ENCODE assay signal across 8 cellular contexts in the genomic region with DNA sequence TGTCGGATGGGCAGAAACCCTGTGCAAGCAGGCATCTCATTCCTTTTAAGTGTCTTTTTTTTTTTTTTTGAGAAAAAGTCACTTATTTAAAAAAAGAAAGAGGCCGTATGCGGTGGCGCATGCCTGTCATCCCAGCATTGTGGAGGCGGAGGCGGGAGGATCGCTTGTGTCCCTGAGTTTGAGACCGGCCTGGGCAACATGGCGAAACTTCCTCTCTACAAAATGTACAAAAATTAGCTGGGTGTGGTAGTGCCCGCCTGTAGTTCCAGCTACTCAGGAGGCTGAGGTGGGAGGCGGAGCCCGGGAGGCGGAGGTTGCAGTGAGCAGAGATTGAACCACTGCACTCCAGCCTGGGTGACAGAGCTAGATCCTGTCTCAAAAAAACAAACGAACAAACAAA. TPM values are rescaled to one million over a fixed set of nuclear protein-coding genes. Genes with fewer than 3 reads are reported as not detected.
DNase-seq lines count a peak whose midpoint lies in the region; ATAC-seq, FAIRE-seq and TF ChIP-seq lines count a peak whose summit lies in the region.

No MANE protein-coding gene starts in this region.

- peaks cover 51% of the 10 kb centered on the region for H3K4me1 Mint-ChIP-seq in activated T-cell treated with anti-CD3 and anti-CD28 coated beads, Interleukin-2, amount 50 U/mL, for 72 hours (ENCODE audit: low read depth)
- peaks cover 46% of the 10 kb centered on the region for H3K4me1 Mint-ChIP-seq in activated naive CD8-positive, alpha-beta T cell (ENCODE audit: low read depth)
- H3K4me1 Mint-ChIP-seq in stimulated activated naive CD8-positive, alpha-beta T cell treated with anti-CD3 and anti-CD28 coated beads, Interleukin-15, amount 100 ng/mL, for 72 hours, result peaks cover 56% of the 10 kb centered on the region

- H3K9me3 Mint-ChIP-seq in activated T-cell treated with anti-CD3 and anti-CD28 coated beads, Interleukin-2, amount 50 U/mL, for 72 hours, result no peaks in the 10 kb centered on the region
- no peaks in the 10 kb centered on the region for H3K9me3 Mint-ChIP-seq in activated naive CD8-positive, alpha-beta T cell (ENCODE audit: low read depth)
- H3K9me3 Mint-ChIP-seq in stimulated activated naive CD8-positive, alpha-beta T cell treated with anti-CD3 and anti-CD28 coated beads, Interleukin-15, amount 100 ng/mL, for 72 hours, result no peaks in the 10 kb centered on the region

- no peak for FAIRE-seq in kidney (lab: Jason Lieb, UNC)

- H3K4me3 ChIP-seq in kidney (ENCODE audit: low read length in 2 of 2) (peak overlapping the region; percentile 88 to 91), tibial nerve (peak overlapping the region; percentile 46 to 95 (median 74))

- H3K27ac ChIP-seq in kidney (ENCODE audit: low read depth in 2 of 2, low read length in 2 of 2) (peak overlapping the region in 1 of 2 donors; percentile 41), tibial nerve (peak overlapping the region in 3 of 4 donors; percentile 71 to 89 (median 78))

- peaks cover 4 to 6% of the 10 kb centered on the region in 2 donors for H3K36me3 Mint-ChIP-seq in activated T-cell treated with anti-CD3 and anti-CD28 coated beads, Interleukin-2, amount 50 U/mL, for 72 hours (ENCODE audit: insufficient read depth in 2 of 2)
- H3K36me3 Mint-ChIP-seq in activated naive CD8-positive, alpha-beta T cell, result no peaks in the 10 kb centered on the region

- no peak for DNase-seq in activated T-cell treated with anti-CD3 and anti-CD28 coated beads, Interleukin-2, amount 50 U/mL, for 72 hours
- no peak for DNase-seq in activated T-cell treated with anti-CD3 and anti-CD28 coated beads for 4 hours
- DNase-seq in kidney, result no peak
- no peak for DNase-seq in tibial nerve (ENCODE audit: low spot score in 2 of 2)
- no peak for DNase-seq in stimulated activated naive CD8-positive, alpha-beta T cell treated with anti-CD3 and anti-CD28 coated beads, Interleukin-15, amount 100 ng/mL, for 72 hours

- TF ChIP-seq POLR2A in tibial nerve (IDR thresholded peaks at IDR 0.05), result no peak

- no peak for TF ChIP-seq CTCF in kidney (IDR thresholded peaks at IDR 0.05; ENCODE audit: borderline replicate concordance, extremely low read depth, insufficient read depth)
- TF ChIP-seq CTCF in tibial nerve (IDR thresholded peaks at IDR 0.05), result no peak

- no peaks in the 10 kb centered on the region for H3K27me3 ChIP-seq in tibial nerve

- intact Hi-C loops in kidney (cut with DNase I), result no loop called here

- H3K4me1 ChIP-seq in kidney (ENCODE audit: control insufficient read depth in 1 of 2, insufficient read depth in 1 of 2, low read depth in 1 of 2, low read length in 2 of 2) (peaks cover 11 to 26% of the 10 kb centered on the region in 2 donors), tibial nerve (peaks cover 0 to 67% (median 13%) of the 10 kb centered on the region in 4 donors)

- TF ChIP-seq EP300 in tibial nerve (IDR thresholded peaks at IDR 0.05), result no peak

- H3K4me3 Mint-ChIP-seq in activated T-cell treated with anti-CD3 and anti-CD28 coated beads, Interleukin-2, amount 50 U/mL, for 72 hours, result peak overlapping the region; percentile 91 to 99
- H3K4me3 Mint-ChIP-seq in activated naive CD8-positive, alpha-beta T cell, result peak overlapping the region; percentile 97
- H3K4me3 Mint-ChIP-seq in stimulated activated naive CD8-positive, alpha-beta T cell treated with anti-CD3 and anti-CD28 coated beads, Interleukin-15, amount 100 ng/mL, for 72 hours, result peak overlapping the region in 1 of 2 donors; percentile 93

- H3K9me3 ChIP-seq in kidney (ENCODE audit: control insufficient read depth in 1 of 2, low read length in 2 of 2) (no peaks in the 10 kb centered on the region), tibial nerve (no peaks in the 10 kb centered on the region)

- no peak for ATAC-seq in activated T-cell treated with anti-CD3 and anti-CD28 coated beads, Interleukin-2, amount 50 U/mL, for 72 hours (replicated peaks in 1 of 2)
- no peak for ATAC-seq in HG02870 (IDR thresholded peaks at IDR 0.05; ENCODE audit: unreplicated experiment)
- no peak for ATAC-seq in stimulated activated naive CD8-positive, alpha-beta T cell treated with anti-CD3 and anti-CD28 coated beads, Interleukin-15, amount 100 ng/mL, for 72 hours
- no peak for ATAC-seq in HG02884 (IDR thresholded peaks at IDR 0.05; ENCODE audit: unreplicated experiment)

- H3K27ac Mint-ChIP-seq in activated T-cell treated with anti-CD3 and anti-CD28 coated beads, Interleukin-2, amount 50 U/mL, for 72 hours, result no peak overlapping the region
- no peak overlapping the region for H3K27ac Mint-ChIP-seq in activated naive CD8-positive, alpha-beta T cell
- no peak overlapping the region for H3K27ac Mint-ChIP-seq in stimulated activated naive CD8-positive, alpha-beta T cell treated with anti-CD3 and anti-CD28 coated beads, Interleukin-15, amount 100 ng/mL, for 72 hours

- WGBS in tibial nerve, 2 donors, result 63 to 64% methylated on average over 14 of the region's 14 CpGs

- H3K27me3 Mint-ChIP-seq in activated T-cell treated with anti-CD3 and anti-CD28 coated beads, Interleukin-2, amount 50 U/mL, for 72 hours (ENCODE audit: low read depth), result peaks cover 27% of the 10 kb centered on the region
- peaks cover 6% of the 10 kb centered on the region for H3K27me3 Mint-ChIP-seq in activated naive CD8-positive, alpha-beta T cell
- peaks cover 28% of the 10 kb centered on the region for H3K27me3 Mint-ChIP-seq in stimulated activated naive CD8-positive, alpha-beta T cell treated with anti-CD3 and anti-CD28 coated beads, Interleukin-15, amount 100 ng/mL, for 72 hours

- no peaks in the 10 kb centered on the region for H3K36me3 ChIP-seq in kidney (ENCODE audit: control insufficient read depth in 1 of 2, insufficient read depth in 2 of 2, low read length in 2 of 2)
- peaks cover 0 to 4% (median 0%) of the 10 kb centered on the region in 3 donors for H3K36me3 ChIP-seq in tibial nerve

- H3K9ac ChIP-seq in kidney (ENCODE audit: low read length in 2 of 2), result peak overlapping the region; percentile 56 to 94

RNA-seq across cellular contexts. Expression of a gene that starts 1.7 kb away (rescaled TPM):
- 1 to 10 TPM; 4.7 to 7.1 TPM for total RNA-seq in activated T-cell treated with anti-CD3 and anti-CD28 coated beads, Interleukin-2, amount 50 U/mL, for 72 hours
- 22.2 TPM for total RNA-seq in kidney
- polyA plus RNA-seq in kidney (ENCODE audit: insufficient read depth, low read depth, low replicate concordance), result 31.4 TPM
- total RNA-seq in tibial nerve, result 10 to 100 TPM; 51.1 to 94.8 (median 74.0) TPM
